ENCODE assay signal across 8 cellular contexts in genomic region chr2:72150157-72150960, GRCh38. TPM values are rescaled to one million over a fixed set of nuclear protein-coding genes. Genes with fewer than 3 reads are reported as not detected.
A peak's percentile ranks its signal among the peaks of the same experiment; 100 is the strongest.
DNase-seq lines count a peak whose midpoint lies in the region; ATAC-seq and TF ChIP-seq lines count a peak whose summit lies in the region.

No MANE protein-coding gene starts in this region.

- DNase-seq in AG09309 (ENCODE audit: low read depth), result peak; percentile 33
- DNase-seq in NCI-H526 treated with DMSO at 0.1 percent for 48 hours (lab: John Stamatoyannopoulos, UW), result peak; percentile 70
- peak; percentile 32 to 65 for DNase-seq in activated CD4-positive, alpha-beta T cell treated with anti-CD3 and anti-CD28 coated beads, Interleukin-2, amount 50 U/mL, for 24 hours (ENCODE audit: low read depth in 1 of 2, low spot score in 1 of 2)
- DNase-seq in ecto neural progenitor cell (ENCODE audit: low spot score), result peak; percentile 88
- DNase-seq in lower lobe of right lung, result peak; percentile 59
- DNase-seq in stimulated activated CD4-positive, alpha-beta T cell treated with anti-CD3 and anti-CD28 coated beads, TNF-alpha, amount 100 ng/mL, for 1 hour (ENCODE audit: low read depth in 3 of 3, low spot score in 1 of 3), result peak in 2 of 3 donors; percentile 10 to 42

- peak; percentile 83 for TF ChIP-seq CTCF in AG09309 (IDR thresholded peaks at IDR 0.05; ENCODE audit: control insufficient read depth, insufficient read depth, low read depth, low read length, missing control alignments)
- peak; percentile 84 for TF ChIP-seq CTCF in lower lobe of right lung (IDR thresholded peaks at IDR 0.05)

- intact Hi-C loops in lower lobe of right lung (cut with DNase I), result loop anchor here (10.0 kb wide), 1 partner anchor 606 kb away; no protein-coding TSS in a partner anchor

- no peak overlapping the region for H3K27ac ChIP-seq in lower lobe of right lung

- no peaks in the 10 kb centered on the region for H3K36me3 ChIP-seq in lower lobe of right lung

- peaks cover 38% of the 10 kb centered on the region for H3K4me1 ChIP-seq in lower lobe of right lung

- H3K27me3 ChIP-seq in lower lobe of right lung (ENCODE audit: low read depth), result peaks cover 58% of the 10 kb centered on the region

- ATAC-seq in GM18873 (IDR thresholded peaks at IDR 0.05; ENCODE audit: low FRiP score, unreplicated experiment) (peak; percentile 76), HG03460 (IDR thresholded peaks at IDR 0.05; ENCODE audit: unreplicated experiment) (peak; percentile 76), lower lobe of right lung (peak; percentile 87 to 89)

- H3K4me3 ChIP-seq in AG09309 (ENCODE audit: control insufficient read depth, low read depth, low read length) (peak overlapping the region; percentile 11), lower lobe of right lung (peak overlapping the region; percentile 58)

- H3K9me3 ChIP-seq in lower lobe of right lung, result no peaks in the 10 kb centered on the region

RNA-seq across cellular contexts. Expression of gene CYP26B1, which starts 2.7 kb away (rescaled TPM):
- total RNA-seq in lower lobe of right lung, result 2.5 TPM

Comparison
In these comparisons a context has a peak if more than half of its experiments do, and no peak if none do; other contexts are left out.
1. DNase-seq: peak in every context shown above with its lines; median percentile 88 in ecto neural progenitor cell; 70 in NCI-H526 treated with DMSO at 0.1 percent for 48 hours; 59 in lower lobe of right lung; 48 in activated CD4-positive, alpha-beta T cell treated with anti-CD3 and anti-CD28 coated beads, Interleukin-2, amount 50 U/mL, for 24 hours; 33 in AG09309; 26 in stimulated activated CD4-positive, alpha-beta T cell treated with anti-CD3 and anti-CD28 coated beads, TNF-alpha, amount 100 ng/mL, for 1 hour.